9 cellular contexts compared by ENCODE assay signal in the genomic region with DNA sequence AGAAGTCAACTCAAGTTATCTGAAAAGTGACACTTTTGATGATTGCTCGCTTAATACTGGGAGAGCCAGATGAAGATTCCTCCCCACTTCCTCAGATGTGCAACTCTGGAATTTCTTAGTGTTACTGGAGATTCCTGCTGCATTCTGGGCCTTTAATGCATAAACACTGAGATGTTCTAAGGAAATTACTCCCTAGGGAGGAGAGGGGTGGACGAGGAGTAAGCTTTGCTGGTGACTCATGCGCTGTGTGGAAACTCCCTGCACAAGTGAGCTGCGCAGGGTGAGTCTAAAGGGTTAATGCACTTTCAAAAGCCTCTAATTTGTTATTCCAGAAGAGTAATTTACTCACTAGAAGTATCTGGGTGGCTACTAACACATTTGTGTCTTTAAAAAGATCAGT. TPM values are rescaled to one million over a fixed set of nuclear protein-coding genes. Genes with fewer than 3 reads are reported as not detected.
DNase-seq lines count a peak whose midpoint lies in the region; ATAC-seq and TF ChIP-seq lines count a peak whose summit lies in the region.
"Had no signal": no experiment of that assay in that cellular context is flagged by ENCODE, and none has a peak within 500 bp of the region (broad histone marks: within the 10 kb centered on the region; RNA-seq: fewer than 3 reads in every experiment).

No MANE protein-coding gene starts in this region.

- H3K4me3 ChIP-seq in ACC112 (ENCODE audit: low read depth, low read length) (peak overlapping the region; percentile 64), RWPE2 (ENCODE audit: severe bottlenecking) (no peak overlapping the region), testis (no peak overlapping the region)

- H3K36me3 ChIP-seq in ACC112 (ENCODE audit: insufficient read depth, low read length) = peaks cover 7% of the 10 kb centered on the region; the same call in 1 of the 2 replicates
- peaks cover 92% of the 10 kb centered on the region for H3K36me3 ChIP-seq in RWPE2 (ENCODE audit: low read depth)
- H3K36me3 ChIP-seq in testis (ENCODE audit: low read depth, missing control alignments) = no peaks in the 10 kb centered on the region

- H3K9me3 ChIP-seq in RWPE2 (ENCODE audit: severe bottlenecking) (no peaks in the 10 kb centered on the region), testis (no peaks in the 10 kb centered on the region)

- H3K27me3 ChIP-seq in ACC112 (ENCODE audit: insufficient read depth, low read length) = no peaks in the 10 kb centered on the region
- no peaks in the 10 kb centered on the region for H3K27me3 ChIP-seq in RWPE2 (ENCODE audit: insufficient read depth, poor library complexity, severe bottlenecking)
- H3K27me3 ChIP-seq in testis = no peaks in the 10 kb centered on the region

- ATAC-seq in RWPE2 (ENCODE audit: low read depth) = peak; percentile 81
- peak; percentile 76 for ATAC-seq in Right ventricle myocardium superior (ENCODE audit: poor library complexity)

- intact Hi-C loops in Right ventricle myocardium superior (cut with DNase I) (no loop called here), testis (cut with DNase I; ENCODE audit: low total_unique reads) (no loop called here), posterior cingulate gyrus (cut with DNase I) (no loop called here)

- H3K4me1 ChIP-seq in ACC112 (ENCODE audit: control insufficient read depth, insufficient read depth, low read length, unreplicated experiment) (peaks cover 92% of the 10 kb centered on the region), RWPE2 (ENCODE audit: insufficient read depth, poor library complexity, severe bottlenecking) (peaks cover 71% of the 10 kb centered on the region), testis (peaks cover 23% of the 10 kb centered on the region)

- H3K79me2 ChIP-seq in ACC112 (ENCODE audit: control insufficient read depth, insufficient read depth, low read length, unreplicated experiment) = peaks cover 70% of the 10 kb centered on the region

- 41 to 44% methylated on average over 4 of the region's 4 CpGs for WGBS in testis, 2 donors

- H2AFZ ChIP-seq in ACC112 (ENCODE audit: low read length, unreplicated experiment) = no peak overlapping the region

- TF ChIP-seq POLR2A in testis (IDR thresholded peaks at IDR 0.05) = no peak

- DNase-seq in HCEC 1CT = peak; percentile 96
- peak; percentile 89 for DNase-seq in RWPE2 (ENCODE audit: low spot score)
- DNase-seq in Right ventricle myocardium superior = no peak
- peak; percentile 51 for DNase-seq in testis
- DNase-seq in anterior cingulate cortex (lab: John Stamatoyannopoulos, UW) = no peak
- DNase-seq in NCI-H748 (lab: John Stamatoyannopoulos, UW; ENCODE audit: unreplicated experiment) = no peak
- DNase-seq in posterior cingulate gyrus = no peak
- DNase-seq: DND-41 had no signal

- H3K27ac ChIP-seq in ACC112 (ENCODE audit: low read depth, low read length) (peak overlapping the region; percentile 97), RWPE2 (ENCODE audit: poor library complexity, severe bottlenecking) (peak overlapping the region; percentile 96), testis (peak overlapping the region; percentile 2 to 60)

- TF ChIP-seq CTCF in RWPE2 (IDR thresholded peaks at IDR 0.05; ENCODE audit: poor library complexity, severe bottlenecking) (no peak), testis (IDR thresholded peaks at IDR 0.05) (no peak)

RNA-seq across cellular contexts. Expression of gene EGFR, which starts 46.3 kb away (rescaled TPM):
- 10.1 TPM for total RNA-seq in Right ventricle myocardium superior
- 10 to 100 TPM; 18.2 to 45.0 TPM for total RNA-seq in testis
- 11.0 TPM for polyA plus RNA-seq in testis (ENCODE audit: insufficient read depth, low read depth, low replicate concordance)

Comparison
In these comparisons a context has a peak if more than half of its experiments do, and no peak if none do; other contexts are left out.
1. H3K27ac ChIP-seq: peak in every context shown above with its lines; median percentile 97 in ACC112; 96 in RWPE2; 31 in testis.
2. DNase-seq: peak in HCEC 1CT (single experiment), RWPE2 (single experiment) and testis (single experiment); none in Right ventricle myocardium superior (single experiment), anterior cingulate cortex (0 of 58), NCI-H748 (single experiment) and posterior cingulate gyrus (0 of 10).